25 cellular contexts compared by ENCODE assay signal in the genomic region with DNA sequence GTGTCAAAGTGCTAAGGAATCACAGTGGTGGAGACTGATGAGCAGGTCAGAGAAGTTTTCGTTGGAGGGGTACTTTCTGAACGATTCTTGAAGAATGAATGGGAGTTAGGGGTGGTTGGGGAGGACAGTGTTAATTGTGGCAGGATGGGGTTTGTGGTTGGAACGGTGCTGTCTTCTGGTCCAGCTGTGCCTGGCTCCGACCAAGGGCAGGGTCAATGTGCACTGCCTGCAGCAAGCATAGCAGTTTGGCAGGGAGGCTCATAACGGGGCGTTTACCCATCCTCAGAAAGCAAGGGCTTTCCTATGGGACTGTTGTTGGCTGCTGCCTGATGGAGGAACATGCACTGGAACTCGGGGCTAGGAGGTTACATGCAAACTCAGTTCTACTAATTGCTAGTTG.
"Had no signal": no experiment of that assay in that cellular context is flagged by ENCODE, and none has a peak within 500 bp of the region (broad histone marks: within the 10 kb centered on the region; RNA-seq: fewer than 3 reads in every experiment).

No MANE protein-coding gene starts in this region.

- H3K27ac Mint-ChIP-seq: T-cell; T-helper 1 cell treated with Interleukin-12 subunit alpha and Interleukin-12 subunit beta and Interleukin-4 antibody, amounts not matched to agents 30 μg/mL and 1 μg/mL, for 36 hours had no signal

- H3K27ac ChIP-seq: RWPE1 had no signal

- ATAC-seq: HepG2, Panc1, PC-3, T-cell had no signal

- H3K36me3 Mint-ChIP-seq: T-cell had no signal

- H3K9me3 Mint-ChIP-seq: T-cell; T-helper 1 cell treated with Interleukin-12 subunit alpha and Interleukin-12 subunit beta and Interleukin-4 antibody, amounts not matched to agents 30 μg/mL and 1 μg/mL, for 36 hours had no signal

- H3K4me2 ChIP-seq: SK-N-SH had no signal

- H3K4me3 Mint-ChIP-seq: T-cell; T-helper 1 cell treated with Interleukin-12 subunit alpha and Interleukin-12 subunit beta and Interleukin-4 antibody, amounts not matched to agents 30 μg/mL and 1 μg/mL, for 36 hours had no signal

- H3K9me2 ChIP-seq: SK-N-SH had no signal

- H3K9me3 ChIP-seq: SK-N-SH had no signal

- DNase-seq: Kasumi-1; KG1; MV-4-11; NCI-H1048; NCI-H1105; NCI-H1417 treated with DMSO at 0.1 percent for 48 hours; NCI-H146; NCI-H1694 treated with DMSO at 0.1 percent for 48 hours; NCI-H1930; NCI-H2081; NCI-H2107; NCI-H2227 treated with DMSO at 0.1 percent for 48 hours; NCI-H524; NCI-H526 treated with DMSO at 0.1 percent for 48 hours; NCI-H748 treated with DMSO at 0.1 percent for 48 hours; NK-92 treated with Interleukin-12 subunit alpha and Interleukin-12 subunit beta, amount 100 ng/mL, for 24 hours; PC-3; SHP77; SK-N-SH; SW 1271; T-cell had no signal

- H3K9ac ChIP-seq: SK-N-SH had no signal
